1 cellular context compared by ENCODE assay signal in the genomic region with DNA sequence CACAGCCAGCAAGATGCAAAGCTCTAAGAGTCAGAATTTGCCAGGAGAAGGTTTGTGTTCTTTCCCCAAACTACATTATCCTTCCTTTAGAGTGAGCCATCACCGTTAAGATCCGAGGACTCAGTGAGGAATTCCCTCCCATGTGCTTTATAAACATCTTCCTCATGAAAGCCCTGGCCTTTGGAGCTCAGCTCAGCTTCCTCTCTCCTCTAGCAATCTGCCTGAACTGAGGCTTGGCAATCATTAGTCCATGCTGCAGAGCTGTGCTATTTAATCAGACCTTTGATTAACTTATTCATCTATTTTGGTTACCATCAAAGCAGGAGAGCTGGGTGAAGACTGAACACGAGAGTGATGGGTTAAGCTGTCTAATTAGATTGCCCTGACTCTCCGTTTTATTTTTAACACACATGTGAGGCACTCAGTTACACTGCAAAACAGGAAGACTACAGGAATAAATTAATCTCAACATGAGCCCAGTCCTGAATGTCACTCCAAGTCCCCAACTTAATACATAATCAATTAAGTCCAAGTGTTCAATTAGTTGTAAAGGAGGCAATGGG.
TF ChIP-seq lines count a peak whose summit lies in the region.

No MANE protein-coding gene starts in this region.

TF ChIP-seq in GM23338, 12 proteins besides CTCF, POLR2A, EP300 and RAD21 (continued from another document):
- TF ChIP-seq, protein P1, sequence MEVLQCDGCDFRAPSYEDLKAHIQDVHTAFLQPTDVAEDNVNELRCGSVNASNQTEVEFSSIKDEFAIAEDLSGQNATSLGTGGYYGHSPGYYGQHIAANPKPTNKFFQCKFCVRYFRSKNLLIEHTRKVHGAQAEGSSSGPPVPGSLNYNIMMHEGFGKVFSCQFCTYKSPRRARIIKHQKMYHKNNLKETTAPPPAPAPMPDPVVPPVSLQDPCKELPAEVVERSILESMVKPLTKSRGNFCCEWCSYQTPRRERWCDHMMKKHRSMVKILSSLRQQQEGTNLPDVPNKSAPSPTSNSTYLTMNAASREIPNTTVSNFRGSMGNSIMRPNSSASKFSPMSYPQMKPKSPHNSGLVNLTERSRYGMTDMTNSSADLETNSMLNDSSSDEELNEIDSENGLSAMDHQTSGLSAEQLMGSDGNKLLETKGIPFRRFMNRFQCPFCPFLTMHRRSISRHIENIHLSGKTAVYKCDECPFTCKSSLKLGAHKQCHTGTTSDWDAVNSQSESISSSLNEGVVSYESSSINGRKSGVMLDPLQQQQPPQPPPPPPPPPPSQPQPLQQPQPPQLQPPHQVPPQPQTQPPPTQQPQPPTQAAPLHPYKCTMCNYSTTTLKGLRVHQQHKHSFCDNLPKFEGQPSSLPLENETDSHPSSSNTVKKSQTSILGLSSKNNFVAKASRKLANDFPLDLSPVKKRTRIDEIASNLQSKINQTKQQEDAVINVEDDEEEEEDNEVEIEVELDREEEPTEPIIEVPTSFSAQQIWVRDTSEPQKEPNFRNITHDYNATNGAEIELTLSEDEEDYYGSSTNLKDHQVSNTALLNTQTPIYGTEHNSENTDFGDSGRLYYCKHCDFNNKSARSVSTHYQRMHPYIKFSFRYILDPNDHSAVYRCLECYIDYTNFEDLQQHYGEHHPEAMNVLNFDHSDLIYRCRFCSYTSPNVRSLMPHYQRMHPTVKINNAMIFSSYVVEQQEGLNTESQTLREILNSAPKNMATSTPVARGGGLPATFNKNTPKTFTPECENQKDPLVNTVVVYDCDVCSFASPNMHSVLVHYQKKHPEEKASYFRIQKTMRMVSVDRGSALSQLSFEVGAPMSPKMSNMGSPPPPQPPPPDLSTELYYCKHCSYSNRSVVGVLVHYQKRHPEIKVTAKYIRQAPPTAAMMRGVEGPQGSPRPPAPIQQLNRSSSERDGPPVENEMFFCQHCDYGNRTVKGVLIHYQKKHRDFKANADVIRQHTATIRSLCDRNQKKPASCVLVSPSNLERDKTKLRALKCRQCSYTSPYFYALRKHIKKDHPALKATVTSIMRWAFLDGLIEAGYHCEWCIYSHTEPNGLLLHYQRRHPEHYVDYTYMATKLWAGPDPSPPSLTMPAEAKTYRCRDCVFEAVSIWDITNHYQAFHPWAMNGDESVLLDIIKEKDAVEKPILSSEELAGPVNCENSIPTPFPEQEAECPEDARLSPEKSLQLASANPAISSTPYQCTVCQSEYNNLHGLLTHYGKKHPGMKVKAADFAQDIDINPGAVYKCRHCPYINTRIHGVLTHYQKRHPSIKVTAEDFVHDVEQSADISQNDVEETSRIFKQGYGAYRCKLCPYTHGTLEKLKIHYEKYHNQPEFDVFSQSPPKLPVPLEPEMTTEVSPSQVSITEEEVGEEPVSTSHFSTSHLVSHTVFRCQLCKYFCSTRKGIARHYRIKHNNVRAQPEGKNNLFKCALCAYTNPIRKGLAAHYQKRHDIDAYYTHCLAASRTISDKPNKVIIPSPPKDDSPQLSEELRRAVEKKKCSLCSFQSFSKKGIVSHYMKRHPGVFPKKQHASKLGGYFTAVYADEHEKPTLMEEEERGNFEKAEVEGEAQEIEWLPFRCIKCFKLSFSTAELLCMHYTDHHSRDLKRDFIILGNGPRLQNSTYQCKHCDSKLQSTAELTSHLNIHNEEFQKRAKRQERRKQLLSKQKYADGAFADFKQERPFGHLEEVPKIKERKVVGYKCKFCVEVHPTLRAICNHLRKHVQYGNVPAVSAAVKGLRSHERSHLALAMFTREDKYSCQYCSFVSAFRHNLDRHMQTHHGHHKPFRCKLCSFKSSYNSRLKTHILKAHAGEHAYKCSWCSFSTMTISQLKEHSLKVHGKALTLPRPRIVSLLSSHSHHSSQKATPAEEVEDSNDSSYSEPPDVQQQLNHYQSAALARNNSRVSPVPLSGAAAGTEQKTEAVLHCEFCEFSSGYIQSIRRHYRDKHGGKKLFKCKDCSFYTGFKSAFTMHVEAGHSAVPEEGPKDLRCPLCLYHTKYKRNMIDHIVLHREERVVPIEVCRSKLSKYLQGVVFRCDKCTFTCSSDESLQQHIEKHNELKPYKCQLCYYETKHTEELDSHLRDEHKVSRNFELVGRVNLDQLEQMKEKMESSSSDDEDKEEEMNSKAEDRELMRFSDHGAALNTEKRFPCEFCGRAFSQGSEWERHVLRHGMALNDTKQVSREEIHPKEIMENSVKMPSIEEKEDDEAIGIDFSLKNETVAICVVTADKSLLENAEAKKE (CRISPR knock-in tag; IDR thresholded peaks at IDR 0.05) = no peak
- TF ChIP-seq EZH2 (IDR thresholded peaks at IDR 0.05; ENCODE audit: low read depth, unreplicated experiment) = no peak
- TF ChIP-seq JUNB (IDR thresholded peaks at IDR 0.05; ENCODE audit: unreplicated experiment) = no peak
